Comparison of ENCODE assay signal across 17 cellular contexts in genomic region chr6:88376759-88377387, GRCh38.
A peak's percentile ranks its signal among the peaks of the same experiment; 100 is the strongest.
DNase-seq lines count a peak whose midpoint lies in the region; ATAC-seq, FAIRE-seq and TF ChIP-seq lines count a peak whose summit lies in the region.
"Had no signal": no experiment of that assay in that cellular context is flagged by ENCODE, and none has a peak within 500 bp of the region (broad histone marks: within the 10 kb centered on the region; RNA-seq: fewer than 3 reads in every experiment).

No MANE protein-coding gene starts in this region.

- H3K27me3 ChIP-seq in ACC112 (ENCODE audit: insufficient read depth, low read length) (no peaks in the 10 kb centered on the region), H9 (ENCODE audit: insufficient read depth, low read length) (no peaks in the 10 kb centered on the region)

- no peak overlapping the region for H4K91ac ChIP-seq in H9 (ENCODE audit: insufficient read length, low read depth, low read length)

- ATAC-seq in GM19395 (IDR thresholded peaks at IDR 0.05; ENCODE audit: unreplicated experiment), result no peak
- ATAC-seq: activated T-helper 17 cell treated with anti-CD3 and anti-CD28 coated beads, Interleukin-2, amount 50 U/mL, for 72 hours; left ventricle myocardium superior; psoas muscle; T-cell had no signal

- no peaks in the 10 kb centered on the region for H3K79me1 ChIP-seq in H9 (ENCODE audit: insufficient read depth, low read depth, low read length, poor library complexity, severe bottlenecking)

- H3K4me3 Mint-ChIP-seq in brain (no peak overlapping the region), H9 (no peak overlapping the region)
- H3K4me3 Mint-ChIP-seq: activated T-helper 17 cell treated with anti-CD3 and anti-CD28 coated beads, Interleukin-2, amount 50 U/mL, for 72 hours; B cell; T-cell had no signal

- peak overlapping the region in 4 of 5 experiments; percentile 43 to 72 (median 56) for H3K27ac Mint-ChIP-seq in brain
- H3K27ac Mint-ChIP-seq in H9, result no peak overlapping the region
- H3K27ac Mint-ChIP-seq: activated T-helper 17 cell treated with anti-CD3 and anti-CD28 coated beads, Interleukin-2, amount 50 U/mL, for 72 hours; B cell; T-cell had no signal

- no peaks in the 10 kb centered on the region for H4K20me1 ChIP-seq in H9 (ENCODE audit: control insufficient read depth, insufficient read depth, insufficient read length)

- H3K56ac ChIP-seq in H9 (ENCODE audit: insufficient read length, low read depth, low read length), result no peak overlapping the region

- H3T11ph ChIP-seq in H9 (ENCODE audit: low read length), result no peak overlapping the region

- no CpG with 5 or more reads among the region's 2 CpGs for WGBS in mesodermal cell (ENCODE audit: insufficient coverage in 2 of 2), 2 experiments
- WGBS in H9 (ENCODE audit: extremely low coverage, insufficient read length, low lambda C conversion rate), result no CpG with 5 or more reads among the region's 2 CpGs

- TF ChIP-seq CTCF in HFF-Myc (IDR thresholded peaks at IDR 0.05; ENCODE audit: low read depth, low read length, missing control alignments), result no peak
- TF ChIP-seq CTCF in brain (conservative IDR thresholded peaks at IDR 0.05), result no peak
- TF ChIP-seq CTCF in H9 (conservative IDR thresholded peaks at IDR 0.05), result no peak

- H3K23me2 ChIP-seq in H9 (ENCODE audit: insufficient read length, low read depth, low read length, poor library complexity, severe bottlenecking), result no peaks in the 10 kb centered on the region

- H2BK120ac ChIP-seq in H9 (ENCODE audit: low read depth, low read length, poor library complexity, severe bottlenecking), result no peak overlapping the region

- H3K18ac ChIP-seq in H9 (ENCODE audit: insufficient read length, low read depth, low read length), result no peak overlapping the region

- H3K36me3 Mint-ChIP-seq in brain (no peaks in the 10 kb centered on the region), H9 (ENCODE audit: insufficient read depth in 1 of 3, low read depth in 3 of 3) (no peaks in the 10 kb centered on the region)
- H3K36me3 Mint-ChIP-seq: T-cell had no signal

- no peak overlapping the region for H3K23ac ChIP-seq in H9 (ENCODE audit: insufficient read length, low read depth, low read length)

- H3K79me2 ChIP-seq in ACC112 (ENCODE audit: control insufficient read depth, insufficient read depth, low read length, unreplicated experiment) (no peaks in the 10 kb centered on the region), H9 (ENCODE audit: insufficient read depth, low read length) (no peaks in the 10 kb centered on the region)

- no peaks in the 10 kb centered on the region for H3K36me3 ChIP-seq in ACC112 (ENCODE audit: insufficient read depth, low read length)
- H3K36me3 ChIP-seq in mesodermal cell (ENCODE audit: control insufficient read depth, insufficient read depth, low read length), result no peaks in the 10 kb centered on the region

- H2AFZ ChIP-seq in ACC112 (ENCODE audit: low read length, unreplicated experiment) (peak overlapping the region; percentile 19), H9 (ENCODE audit: low read length) (no peak overlapping the region)

- no peak overlapping the region for H2BK5ac ChIP-seq in H9 (ENCODE audit: insufficient read length, low read length)

- H3K4me1 Mint-ChIP-seq in brain (peaks cover 64% of the 10 kb centered on the region), H9 (peaks cover 33 to 42% of the 10 kb centered on the region in 2 experiments)
- H3K4me1 Mint-ChIP-seq: activated T-helper 17 cell treated with anti-CD3 and anti-CD28 coated beads, Interleukin-2, amount 50 U/mL, for 72 hours; B cell; T-cell had no signal

- H3K14ac ChIP-seq in H9 (ENCODE audit: insufficient read depth, low read length), result no peak overlapping the region

- no peak overlapping the region for H3K4ac ChIP-seq in H9 (ENCODE audit: low read depth, low read length)

- no peak overlapping the region for H3K9ac ChIP-seq in H9 (ENCODE audit: extremely low read depth, insufficient read length, low read length)

- H3K4me3 ChIP-seq in ACC112 (ENCODE audit: low read depth, low read length) (peak overlapping the region; percentile 30; the same call in 1 of the 2 replicates), HFF-Myc (replicated peaks; ENCODE audit: low read depth, low read length) (no peak overlapping the region), mesodermal cell (ENCODE audit: extremely low read depth, insufficient read depth, low read length, poor library complexity, severe bottlenecking) (no peak overlapping the region)
- H3K4me3 ChIP-seq: psoas muscle had no signal

- H3K27ac ChIP-seq in ACC112 (ENCODE audit: low read depth, low read length), result peak overlapping the region; percentile 93
- H3K27ac ChIP-seq in mesodermal cell (ENCODE audit: low read depth, low read length, severe bottlenecking), result peak overlapping the region; percentile 8
- no peak overlapping the region for H3K27ac ChIP-seq in H9 (ENCODE audit: insufficient read length, low read depth, low read length)
- H3K27ac ChIP-seq: psoas muscle had no signal

- no peak overlapping the region for H2BK15ac ChIP-seq in H9 (ENCODE audit: low read depth, low read length)

- no peak overlapping the region for H2AK5ac ChIP-seq in H9 (ENCODE audit: insufficient read length, low read length)

- peaks cover 60% of the 10 kb centered on the region for H3K4me1 ChIP-seq in ACC112 (ENCODE audit: control insufficient read depth, insufficient read depth, low read length, unreplicated experiment)
- peaks cover 22% of the 10 kb centered on the region for H3K4me1 ChIP-seq in mesodermal cell (ENCODE audit: control insufficient read depth, insufficient read depth, low read length, poor library complexity, severe bottlenecking)
- H3K4me1 ChIP-seq in H9 (ENCODE audit: insufficient read depth, low read length), result no peaks in the 10 kb centered on the region
- H3K4me1 ChIP-seq: psoas muscle had no signal

- DNase-seq in HFF-Myc (ENCODE audit: extremely low read depth, low read depth) (peak; percentile 24), H9 (no peak), GM19239 (ENCODE audit: insufficient read length, low spot score) (no peak)
- no peak for DNase-seq in stimulated activated CD4-positive, alpha-beta T cell treated with anti-CD3 and anti-CD28 coated beads, Interleukin-4, amount 100 ng/mL, for 24 hours
- DNase-seq: activated CD4-positive, alpha-beta T cell treated with anti-CD3 and anti-CD28 coated beads for 48 hours; GF-D8; glutamatergic neuron; left ventricle myocardium superior; NCI-H146; psoas muscle; T-cell had no signal

- no peak overlapping the region for H4K5ac ChIP-seq in H9 (ENCODE audit: insufficient read length, low read depth, low read length)

- H3K4me2 ChIP-seq in H9 (ENCODE audit: insufficient read depth, insufficient read length, low read length), result no peak overlapping the region

- H2BK20ac ChIP-seq in H9 (ENCODE audit: low read depth, low read length, poor library complexity, severe bottlenecking), result no peak overlapping the region

- H2BK12ac ChIP-seq in H9 (ENCODE audit: insufficient read length, low read depth, low read length), result no peak overlapping the region

- H3K27me3 Mint-ChIP-seq in brain, result peaks cover 5% of the 10 kb centered on the region
- no peaks in the 10 kb centered on the region for H3K27me3 Mint-ChIP-seq in H9 (ENCODE audit: low read depth)

- H3K9me3 ChIP-seq in mesodermal cell (ENCODE audit: control insufficient read depth, low read length), result no peaks in the 10 kb centered on the region
- H3K9me3 ChIP-seq in H9 (ENCODE audit: control insufficient read depth, low read depth, low read length), result no peaks in the 10 kb centered on the region
- H3K9me3 ChIP-seq: psoas muscle had no signal

- no peak overlapping the region for H4K8ac ChIP-seq in H9 (replicated peaks; ENCODE audit: insufficient read length, low read depth, low read length)

- FAIRE-seq in GM19239 (lab: Jason Lieb, UNC), result no peak

- H3K9me3 Mint-ChIP-seq in brain (peaks cover 0 to 3% (median 0%) of the 10 kb centered on the region in 5 experiments), H9 (no peaks in the 10 kb centered on the region; a peak in 1 of 5 replicates)
- H3K9me3 Mint-ChIP-seq: activated T-helper 17 cell treated with anti-CD3 and anti-CD28 coated beads, Interleukin-2, amount 50 U/mL, for 72 hours; T-cell had no signal

Comparison
In these comparisons a context has a peak if more than half of its experiments do, and no peak if none do; other contexts are left out.
1. H3K27ac Mint-ChIP-seq: peak in brain (4 of 5); none in H9 (0 of 3).